Comparison of ENCODE assay signal across 1 cellular context in genomic region chr3:190097025-190097424, GRCh38.
A peak's percentile ranks its signal among the peaks of the same experiment; 100 is the strongest.
TF ChIP-seq lines count a peak whose summit lies in the region.

No MANE protein-coding gene starts in this region.

TF ChIP-seq in GM12878, 131 proteins besides CTCF, POLR2A, EP300 and RAD21 (continued from another document):
- TF ChIP-seq, protein P1, sequence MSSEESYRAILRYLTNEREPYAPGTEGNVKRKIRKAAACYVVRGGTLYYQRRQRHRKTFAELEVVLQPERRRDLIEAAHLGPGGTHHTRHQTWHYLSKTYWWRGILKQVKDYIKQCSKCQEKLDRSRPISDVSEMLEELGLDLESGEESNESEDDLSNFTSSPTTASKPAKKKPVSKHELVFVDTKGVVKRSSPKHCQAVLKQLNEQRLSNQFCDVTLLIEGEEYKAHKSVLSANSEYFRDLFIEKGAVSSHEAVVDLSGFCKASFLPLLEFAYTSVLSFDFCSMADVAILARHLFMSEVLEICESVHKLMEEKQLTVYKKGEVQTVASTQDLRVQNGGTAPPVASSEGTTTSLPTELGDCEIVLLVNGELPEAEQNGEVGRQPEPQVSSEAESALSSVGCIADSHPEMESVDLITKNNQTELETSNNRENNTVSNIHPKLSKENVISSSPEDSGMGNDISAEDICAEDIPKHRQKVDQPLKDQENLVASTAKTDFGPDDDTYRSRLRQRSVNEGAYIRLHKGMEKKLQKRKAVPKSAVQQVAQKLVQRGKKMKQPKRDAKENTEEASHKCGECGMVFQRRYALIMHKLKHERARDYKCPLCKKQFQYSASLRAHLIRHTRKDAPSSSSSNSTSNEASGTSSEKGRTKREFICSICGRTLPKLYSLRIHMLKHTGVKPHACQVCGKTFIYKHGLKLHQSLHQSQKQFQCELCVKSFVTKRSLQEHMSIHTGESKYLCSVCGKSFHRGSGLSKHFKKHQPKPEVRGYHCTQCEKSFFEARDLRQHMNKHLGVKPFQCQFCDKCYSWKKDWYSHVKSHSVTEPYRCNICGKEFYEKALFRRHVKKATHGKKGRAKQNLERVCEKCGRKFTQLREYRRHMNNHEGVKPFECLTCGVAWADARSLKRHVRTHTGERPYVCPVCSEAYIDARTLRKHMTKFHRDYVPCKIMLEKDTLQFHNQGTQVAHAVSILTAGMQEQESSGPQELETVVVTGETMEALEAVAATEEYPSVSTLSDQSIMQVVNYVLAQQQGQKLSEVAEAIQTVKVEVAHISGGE (CRISPR knock-in tag; IDR thresholded peaks at IDR 0.05) = no peak
- no peak for TF ChIP-seq GATAD2B (conservative IDR thresholded peaks at IDR 0.05; ENCODE audit: low read depth)
- no peak; the same call in 1 of the 2 replicates for TF ChIP-seq ZBED1 (IDR thresholded peaks at IDR 0.05; ENCODE audit: borderline replicate concordance)
- peak; percentile 45; the same call in 1 of the 2 replicates for TF ChIP-seq JUNB (IDR thresholded peaks at IDR 0.05)
- TF ChIP-seq, protein P2, sequence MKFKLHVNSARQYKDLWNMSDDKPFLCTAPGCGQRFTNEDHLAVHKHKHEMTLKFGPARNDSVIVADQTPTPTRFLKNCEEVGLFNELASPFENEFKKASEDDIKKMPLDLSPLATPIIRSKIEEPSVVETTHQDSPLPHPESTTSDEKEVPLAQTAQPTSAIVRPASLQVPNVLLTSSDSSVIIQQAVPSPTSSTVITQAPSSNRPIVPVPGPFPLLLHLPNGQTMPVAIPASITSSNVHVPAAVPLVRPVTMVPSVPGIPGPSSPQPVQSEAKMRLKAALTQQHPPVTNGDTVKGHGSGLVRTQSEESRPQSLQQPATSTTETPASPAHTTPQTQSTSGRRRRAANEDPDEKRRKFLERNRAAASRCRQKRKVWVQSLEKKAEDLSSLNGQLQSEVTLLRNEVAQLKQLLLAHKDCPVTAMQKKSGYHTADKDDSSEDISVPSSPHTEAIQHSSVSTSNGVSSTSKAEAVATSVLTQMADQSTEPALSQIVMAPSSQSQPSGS (IDR thresholded peaks at IDR 0.05; ENCODE audit: low read length) = peak; percentile 83
- 0 out of 2 replicates have a peak, but pooled peaks have one; percentile 21 for TF ChIP-seq CREM (IDR thresholded peaks at IDR 0.05; ENCODE audit: low read depth)
- peak; percentile 68 for TF ChIP-seq NFIC (IDR thresholded peaks at IDR 0.05; ENCODE audit: low read depth, low read length)
- TF ChIP-seq CBX3 (IDR thresholded peaks at IDR 0.05; ENCODE audit: borderline replicate concordance, low read depth) = no peak
- TF ChIP-seq ZNF217 (IDR thresholded peaks at IDR 0.05) = no peak
- TF ChIP-seq SUPT20H (IDR thresholded peaks at IDR 0.05; ENCODE audit: borderline replicate concordance, control insufficient read depth, low read depth, low read length) = no peak
- TF ChIP-seq TCF3 (IDR thresholded peaks at IDR 0.05; ENCODE audit: borderline replicate concordance, insufficient read depth, low read depth, low read length) = no peak
